In genomic region chr3:172184106-172184822, GRCh38 we compare ENCODE assay signal across 1 cellular context.
TF ChIP-seq lines count a peak whose summit lies in the region.

No MANE protein-coding gene starts in this region.

TF ChIP-seq in GM12878, 131 proteins besides CTCF, POLR2A, EP300 and RAD21 (continued from another document):
- TF ChIP-seq ATF3 (IDR thresholded peaks at IDR 0.05; ENCODE audit: borderline replicate concordance, extremely low read depth, low read depth, low read length) = no peak
- no peak for TF ChIP-seq BHLHE40 (IDR thresholded peaks at IDR 0.05; ENCODE audit: borderline replicate concordance in 1 of 2, low read depth in 2 of 2, low read length in 1 of 2)
- TF ChIP-seq RELB (IDR thresholded peaks at IDR 0.05; ENCODE audit: low read depth) = peak; percentile 42; the same call in 1 of the 2 replicates
- TF ChIP-seq SIN3A (IDR thresholded peaks at IDR 0.05; ENCODE audit: low read depth, low read length) = no peak
- TF ChIP-seq ZBTB33 (IDR thresholded peaks at IDR 0.05) = no peak
- TF ChIP-seq ZNF217 (IDR thresholded peaks at IDR 0.05) = no peak
- TF ChIP-seq RELA (IDR thresholded peaks at IDR 0.05; ENCODE audit: borderline replicate concordance, partially characterized antibody) = peak; percentile 13
- TF ChIP-seq SMAD1 (IDR thresholded peaks at IDR 0.05; ENCODE audit: low read depth, partially characterized antibody) = no peak
- no peak for TF ChIP-seq RB1 (IDR thresholded peaks at IDR 0.05; ENCODE audit: borderline replicate concordance)
- no peak for TF ChIP-seq NKRF (conservative IDR thresholded peaks at IDR 0.05)
- TF ChIP-seq MEF2A (IDR thresholded peaks at IDR 0.05; ENCODE audit: insufficient read depth, low read depth, low read length) = no peak
- no peak for TF ChIP-seq LARP7 (IDR thresholded peaks at IDR 0.05)
- TF ChIP-seq IKZF2 (IDR thresholded peaks at IDR 0.05) = peak; percentile 51 to 65; a peak in 3 of 4 replicates
- TF ChIP-seq RAD51 (IDR thresholded peaks at IDR 0.05) = no peak
- no peak for TF ChIP-seq PML (IDR thresholded peaks at IDR 0.05; ENCODE audit: low read length)
- TF ChIP-seq SREBF2 (IDR thresholded peaks at IDR 0.05; ENCODE audit: low read length) = no peak
- TF ChIP-seq ZBTB11 (CRISPR knock-in tag; IDR thresholded peaks at IDR 0.05) = no peak
- no peak for TF ChIP-seq MTA3 (IDR thresholded peaks at IDR 0.05; ENCODE audit: borderline replicate concordance, low read length)
- TF ChIP-seq YY1 (IDR thresholded peaks at IDR 0.05; ENCODE audit: low read depth, low read length) = no peak
- no peak for TF ChIP-seq IRF5 (IDR thresholded peaks at IDR 0.05; ENCODE audit: borderline replicate concordance)
- no peak for TF ChIP-seq ZSCAN29 (IDR thresholded peaks at IDR 0.05)
- no peak for TF ChIP-seq E4F1 (IDR thresholded peaks at IDR 0.05; ENCODE audit: borderline replicate concordance, partially characterized antibody)
- no peak for TF ChIP-seq SREBF1 (IDR thresholded peaks at IDR 0.05; ENCODE audit: low read length)
- TF ChIP-seq ZNF24 (IDR thresholded peaks at IDR 0.05) = no peak
- no peak for TF ChIP-seq PBX3 (IDR thresholded peaks at IDR 0.05; ENCODE audit: insufficient replicate concordance, low read depth, low read length)
- peak; percentile 35; the same call in 1 of the 2 replicates for TF ChIP-seq ATF7 (IDR thresholded peaks at IDR 0.05; ENCODE audit: low read depth)
- TF ChIP-seq IKZF1 (conservative IDR thresholded peaks at IDR 0.05) = peak; percentile 50
- no peak for TF ChIP-seq TCF7 (IDR thresholded peaks at IDR 0.05; ENCODE audit: borderline replicate concordance)
- TF ChIP-seq BRCA1 (IDR thresholded peaks at IDR 0.05; ENCODE audit: low read depth, low read length) = no peak
- TF ChIP-seq MXI1 (IDR thresholded peaks at IDR 0.05; ENCODE audit: low read depth, low read length) = no peak
- TF ChIP-seq PRDM15 (CRISPR knock-in tag; IDR thresholded peaks at IDR 0.05) = no peak
- TF ChIP-seq NBN (IDR thresholded peaks at IDR 0.05) = no peak
- TF ChIP-seq SMARCA5 (IDR thresholded peaks at IDR 0.05) = no peak
- TF ChIP-seq JUND (IDR thresholded peaks at IDR 0.05; ENCODE audit: low read depth, low read length) = no peak
- no peak for TF ChIP-seq PKNOX1 (IDR thresholded peaks at IDR 0.05)
- TF ChIP-seq SPI1 (IDR thresholded peaks at IDR 0.05; ENCODE audit: borderline replicate concordance, insufficient read depth, low read depth, low read length) = no peak
- peak; percentile 71 for TF ChIP-seq MTA2 (IDR thresholded peaks at IDR 0.05; ENCODE audit: low read depth)
- TF ChIP-seq CBX5 (IDR thresholded peaks at IDR 0.05; ENCODE audit: low read depth) = no peak
